In genomic region chr3:187974857-187975257, GRCh38 we compare ENCODE assay signal across 12 cellular contexts.
DNase-seq lines count a peak whose midpoint lies in the region; ATAC-seq and TF ChIP-seq lines count a peak whose summit lies in the region.
"Had no signal": no experiment of that assay in that cellular context is flagged by ENCODE, and none has a peak within 500 bp of the region (broad histone marks: within the 10 kb centered on the region; RNA-seq: fewer than 3 reads in every experiment).

No MANE protein-coding gene starts in this region.

- in situ Hi-C loops in astrocyte of the spinal cord (cut with HindIII; ENCODE audit: low sequenced_read_pairs): no loop called here

- H3K27me3 ChIP-seq in psoas muscle (ENCODE audit: insufficient read depth in 3 of 3, low read length in 2 of 3): no peaks in the 10 kb centered on the region

- H3K4me3 ChIP-seq in astrocyte of the spinal cord (ENCODE audit: low read depth, low read length) (no peak overlapping the region), psoas muscle (no peak overlapping the region)

- peak overlapping the region; percentile 28 for H3K27ac ChIP-seq in psoas muscle
- H3K27ac ChIP-seq: KMS-11 had no signal

- no peaks in the 10 kb centered on the region for H3K36me3 ChIP-seq in psoas muscle (ENCODE audit: insufficient read depth in 1 of 2, low read depth in 1 of 2)

- ATAC-seq in psoas muscle: peak in 1 of 4 donors; percentile 40

- intact Hi-C loops in psoas muscle (cut with DNase I) (no loop called here), head of caudate nucleus (cut with DNase I) (no loop called here)

- TF ChIP-seq CTCF in GM12873 (IDR thresholded peaks at IDR 0.05; ENCODE audit: insufficient read depth, low read depth, low read length, missing control alignments) (peak; percentile 10), astrocyte of the spinal cord (IDR thresholded peaks at IDR 0.05; ENCODE audit: low read depth, low read length) (peak; percentile 11), psoas muscle (IDR thresholded peaks at IDR 0.05) (peak; percentile 18)

- 62 to 65% (median 62%) methylated on average over 4 of the region's 4 CpGs for WGBS in psoas muscle, 3 donors

- DNase-seq in NAMALWA (ENCODE audit: low spot score): peak; percentile 86
- DNase-seq in astrocyte of the spinal cord (ENCODE audit: low read depth, low spot score): no peak
- DNase-seq in psoas muscle: no peak
- DNase-seq in hepatic stellate cell (ENCODE audit: low spot score): no peak
- no peak for DNase-seq in head of caudate nucleus
- DNase-seq in NCI-H345 (lab: John Stamatoyannopoulos, UW): no peak
- DNase-seq in foreskin melanocyte: no peak
- DNase-seq: mammary epithelial cell; NCI-H82; stimulated activated CD8-positive, alpha-beta memory T cell treated with anti-CD3 and anti-CD28 coated beads, Interleukin-4, amount 100 ng/mL, for 48 hours had no signal

- no peaks in the 10 kb centered on the region for H3K9me3 ChIP-seq in psoas muscle

- peaks cover 12% of the 10 kb centered on the region for H3K4me1 ChIP-seq in psoas muscle
